ENCODE assay signal across 21 cellular contexts in genomic region chr2:72543527-72544216, GRCh38.
"Had no signal": no experiment of that assay in that cellular context is flagged by ENCODE, and none has a peak within 500 bp of the region (broad histone marks: within the 10 kb centered on the region; RNA-seq: fewer than 3 reads in every experiment).

No MANE protein-coding gene starts in this region.

- DNase-seq: activated CD4-positive, alpha-beta T cell treated with anti-CD3 and anti-CD28 coated beads for 1 hour; activated CD4-positive, alpha-beta T cell treated with anti-CD3 and anti-CD28 coated beads, Interleukin-2, amount 50 U/mL, for 1 hour; activated CD8-positive, alpha-beta T cell treated with anti-CD3 and anti-CD28 coated beads, Interleukin-2, amount 10 ng/mL, durations not matched to agents 7 days and 5 days; activated gamma-delta T cell; activated naive CD4-positive, alpha-beta T cell treated with anti-CD3 and anti-CD28 coated beads, Interleukin-2, amount 50 U/mL, for 16 hours; anterior cingulate cortex; body of pancreas; effector CD4-positive, alpha-beta T cell; foreskin melanocyte; hypothalamus; left ventricle myocardium inferior; naive thymus-derived CD8-positive, alpha-beta T cell; retina; stimulated activated CD4-positive, alpha-beta T cell treated with anti-CD3 and anti-CD28 coated beads, Interleukin-4, amount 100 ng/mL, for 24 hours; stimulated activated naive CD8-positive, alpha-beta T cell treated with anti-CD3 and anti-CD28 coated beads, Interleukin-15, Interleukin-2, amounts not matched to agents 100 U/mL and 50 U/mL, for 24 hours; substantia nigra; T-helper 17 cell; thyroid gland had no signal

- H3K4me1 ChIP-seq: body of pancreas, thyroid gland had no signal

- H3K4me3 ChIP-seq: body of pancreas, left ventricle myocardium inferior, neural progenitor cell, thyroid gland had no signal

- H3K36me3 ChIP-seq: neural progenitor cell, thyroid gland had no signal

- H3K9me3 ChIP-seq: body of pancreas, left ventricle myocardium inferior, thyroid gland had no signal

- ATAC-seq: activated CD8-positive, alpha-beta T cell treated with anti-CD3 and anti-CD28 coated beads, Interleukin-2, amount 10 ng/mL, durations not matched to agents 7 days and 5 days; body of pancreas; esophagus mucosa; naive thymus-derived CD8-positive, alpha-beta T cell; stimulated activated naive CD8-positive, alpha-beta T cell treated with anti-CD3 and anti-CD28 coated beads, Interleukin-15, Interleukin-2, amounts not matched to agents 100 U/mL and 50 U/mL, for 24 hours; T-helper 17 cell had no signal

- H3K27me3 ChIP-seq: body of pancreas, neural progenitor cell, thyroid gland had no signal

- FAIRE-seq: endometrium had no signal

- H3K27ac ChIP-seq: body of pancreas, left ventricle myocardium inferior, neural progenitor cell, thyroid gland had no signal
